In genomic region chr17:57671546-57672204, GRCh38 we compare ENCODE assay signal across 8 cellular contexts.
DNase-seq lines count a peak whose midpoint lies in the region; ATAC-seq and TF ChIP-seq lines count a peak whose summit lies in the region.

No MANE protein-coding gene starts in this region.

- TF ChIP-seq CTCF in A673 (conservative IDR thresholded peaks at IDR 0.05; ENCODE audit: low read depth, low read length) = peak; percentile 98
- TF ChIP-seq CTCF in LNCAP (IDR thresholded peaks at IDR 0.05) = peak; percentile 96
- TF ChIP-seq CTCF in suprapubic skin (IDR thresholded peaks at IDR 0.05) = peak; percentile 83 to 88

- CTCF ChIA-PET in A673 (lab: Charles Lee) = interaction anchor here (0.5 to 3.0 kb wide), 22 partner anchors 9 to 1813 kb away, joined by 3 to 51 read pairs (median 4); partner anchors contain the start of gene MSI2

- BruUV-seq in A673 (replicated peaks; lab: Mats Ljungman, UMichigan) = no TSS peak

- H3K4me3 Mint-ChIP-seq in activated T-helper 17 cell treated with anti-CD3 and anti-CD28 coated beads, Interleukin-2, amount 50 U/mL, for 72 hours = peak overlapping the region; percentile 21

- H3K36me3 ChIP-seq in A673 (ENCODE audit: insufficient read depth, low read length, poor library complexity, severe bottlenecking) = no peaks in the 10 kb centered on the region
- peaks cover 9% of the 10 kb centered on the region for H3K36me3 ChIP-seq in suprapubic skin

- H3K4me3 ChIP-seq in A673 (ENCODE audit: low read depth, low read length, poor library complexity, severe bottlenecking) (no peak overlapping the region), suprapubic skin (no peak overlapping the region)

- TF ChIP-seq POLR2A in suprapubic skin (IDR thresholded peaks at IDR 0.05) = no peak

- H3K27ac ChIP-seq in A673 (ENCODE audit: low read depth, low read length, poor library complexity, severe bottlenecking) = no peak overlapping the region
- H3K27ac ChIP-seq in suprapubic skin = no peak overlapping the region

- POLR2A ChIA-PET in A673 (lab: Charles Lee; ENCODE audit: low non-redundant PET) = interaction anchor here (0.6 to 0.7 kb wide), 2 partner anchors 10 to 428 kb away, joined by 3 read pairs; no protein-coding TSS in a partner anchor

- peak; percentile 56 for ATAC-seq in GM18873 (IDR thresholded peaks at IDR 0.05; ENCODE audit: low FRiP score, unreplicated experiment)
- ATAC-seq in activated T-helper 17 cell treated with anti-CD3 and anti-CD28 coated beads, Interleukin-2, amount 50 U/mL, for 72 hours (replicated peaks) = peak; percentile 82

- DNase-seq in A673 (ENCODE audit: low spot score) (peak; percentile 82), RPMI8226 (peak; percentile 69), fibroblast of the conjunctiva (ENCODE audit: low read depth) (peak; percentile 63), nucleus accumbens (lab: John Stamatoyannopoulos, UW) (peak in 53 of 56 donors; percentile 27 to 85 (median 69)), suprapubic skin (ENCODE audit: low spot score in 2 of 2) (peak in 1 of 2 donors; percentile 78)

- no peaks in the 10 kb centered on the region for H3K9me3 Mint-ChIP-seq in activated T-helper 17 cell treated with anti-CD3 and anti-CD28 coated beads, Interleukin-2, amount 50 U/mL, for 72 hours

- peak overlapping the region; percentile 72 for H3K27ac Mint-ChIP-seq in activated T-helper 17 cell treated with anti-CD3 and anti-CD28 coated beads, Interleukin-2, amount 50 U/mL, for 72 hours

- TF ChIP-seq EP300 in suprapubic skin (IDR thresholded peaks at IDR 0.05) = no peak

- H3K36me3 Mint-ChIP-seq in activated T-helper 17 cell treated with anti-CD3 and anti-CD28 coated beads, Interleukin-2, amount 50 U/mL, for 72 hours (ENCODE audit: low read depth) = peaks cover 14% of the 10 kb centered on the region

- 28% methylated on average over 14 of the region's 16 CpGs for WGBS in suprapubic skin

- intact Hi-C loops in A673 (cut with micrococcal nuclease; ENCODE audit: unreplicated experiment) = loop anchor here (1.0 to 5.0 kb wide), 3 partner anchors 74 to 429 kb away; no protein-coding TSS in a partner anchor

- H3K4me1 Mint-ChIP-seq in activated T-helper 17 cell treated with anti-CD3 and anti-CD28 coated beads, Interleukin-2, amount 50 U/mL, for 72 hours = peaks cover 8% of the 10 kb centered on the region

- H3K4me1 ChIP-seq in A673 (ENCODE audit: insufficient read depth, low read length, poor library complexity, severe bottlenecking) (peaks cover 5% of the 10 kb centered on the region), suprapubic skin (peaks cover 15% of the 10 kb centered on the region)

- no peaks in the 10 kb centered on the region for H3K27me3 ChIP-seq in A673 (replicated peaks; ENCODE audit: insufficient read depth, low read depth, low read length, poor library complexity)
- H3K27me3 ChIP-seq in suprapubic skin = no peaks in the 10 kb centered on the region

- H3K9me3 ChIP-seq in A673 (ENCODE audit: low read depth, low read length, poor library complexity, severe bottlenecking) (no peaks in the 10 kb centered on the region), suprapubic skin (no peaks in the 10 kb centered on the region)

- no peaks in the 10 kb centered on the region for H3K27me3 Mint-ChIP-seq in activated T-helper 17 cell treated with anti-CD3 and anti-CD28 coated beads, Interleukin-2, amount 50 U/mL, for 72 hours
